In genomic region chr5:153358315-153358976, GRCh38 we compare ENCODE assay signal across 11 cellular contexts.
A peak's percentile ranks its signal among the peaks of the same experiment; 100 is the strongest.
DNase-seq lines count a peak whose midpoint lies in the region; ATAC-seq and TF ChIP-seq lines count a peak whose summit lies in the region.
"Had no signal": no experiment of that assay in that cellular context is flagged by ENCODE, and none has a peak within 500 bp of the region (broad histone marks: within the 10 kb centered on the region; RNA-seq: fewer than 3 reads in every experiment).

No MANE protein-coding gene starts in this region.

- H3K4me1 Mint-ChIP-seq in HFFc6 (ENCODE audit: low read depth): no peaks in the 10 kb centered on the region

- H4K20me1 ChIP-seq in GM23248 (ENCODE audit: insufficient read depth): no peaks in the 10 kb centered on the region

- H2AFZ ChIP-seq in GM23248: no peak overlapping the region

- peaks cover 9% of the 10 kb centered on the region for H3K27me3 Mint-ChIP-seq in HFFc6 (ENCODE audit: insufficient read depth)

- H3K27ac ChIP-seq in GM23248: no peak overlapping the region
- H3K27ac ChIP-seq in thoracic aorta: no peak overlapping the region
- H3K27ac ChIP-seq: C4-2B had no signal

- no peak overlapping the region for H3K4me3 Mint-ChIP-seq in HFFc6
- H3K4me3 Mint-ChIP-seq: activated CD4-positive, alpha-beta memory T cell treated with anti-CD3 and anti-CD28 coated beads, Interleukin-2, amount 10 ng/mL, durations not matched to agents 7 days and 5 days had no signal

- H3K4me1 ChIP-seq in GM23248 (ENCODE audit: insufficient read depth) (no peaks in the 10 kb centered on the region), thoracic aorta (ENCODE audit: control insufficient read depth in 1 of 2, low read depth in 2 of 2) (peaks cover 0 to 19% of the 10 kb centered on the region in 2 donors)

- H3F3A ChIP-seq in GM23248 (ENCODE audit: insufficient read depth): no peaks in the 10 kb centered on the region

- H3K9me3 ChIP-seq in GM23248 (ENCODE audit: low read depth) (no peaks in the 10 kb centered on the region), thoracic aorta (no peaks in the 10 kb centered on the region)

- WGBS in GM23248 (ENCODE audit: low coverage in 1 of 2, low lambda C conversion rate in 2 of 2, missing lambda C conversion rate in 2 of 2), 2 experiments: 19 to 24% methylated on average over 3 of the region's 3 CpGs

- TF ChIP-seq CTCF in thoracic aorta (IDR thresholded peaks at IDR 0.05) (no peak), HFFc6 (IDR thresholded peaks at IDR 0.05) (no peak)

- peaks cover 7 to 13% of the 10 kb centered on the region in 2 donors for H3K36me3 Mint-ChIP-seq in activated naive CD4-positive, alpha-beta T cell treated with anti-CD3 and anti-CD28 coated beads, Interleukin-2, amount 50 U/mL, for 72 hours
- no peaks in the 10 kb centered on the region for H3K36me3 Mint-ChIP-seq in HFFc6 (ENCODE audit: low read depth)

- DNase-seq in activated naive CD4-positive, alpha-beta T cell treated with anti-CD3 and anti-CD28 coated beads, Interleukin-2, amount 50 U/mL, for 72 hours (ENCODE audit: low spot score in 2 of 2): no peak
- DNase-seq in activated naive CD4-positive, alpha-beta T cell (lab: John Stamatoyannopoulos, UW): no peak
- DNase-seq in GM23248 (no peak), thoracic aorta (ENCODE audit: low spot score) (no peak), HFFc6 (no peak), NCI-H69 (lab: John Stamatoyannopoulos, UW) (no peak), hippocampal formation (lab: John Stamatoyannopoulos, UW) (no peak)
- DNase-seq: activated CD4-positive, alpha-beta memory T cell treated with anti-CD3 and anti-CD28 coated beads, Interleukin-2, amount 10 ng/mL, durations not matched to agents 7 days and 5 days had no signal

- no peak overlapping the region for H3K9ac ChIP-seq in GM23248

- in situ Hi-C loops in GM23248 (cut with MboI): no loop called here

- peak overlapping the region in 1 of 2 donors; percentile 18 for H3K27ac Mint-ChIP-seq in activated naive CD4-positive, alpha-beta T cell treated with anti-CD3 and anti-CD28 coated beads, Interleukin-2, amount 50 U/mL, for 72 hours
- H3K27ac Mint-ChIP-seq in HFFc6: no peak overlapping the region
- H3K27ac Mint-ChIP-seq: activated CD4-positive, alpha-beta memory T cell treated with anti-CD3 and anti-CD28 coated beads, Interleukin-2, amount 10 ng/mL, durations not matched to agents 7 days and 5 days had no signal

- H3K36me3 ChIP-seq in GM23248 (ENCODE audit: low read depth) (no peaks in the 10 kb centered on the region), thoracic aorta (no peaks in the 10 kb centered on the region)

- no peaks in the 10 kb centered on the region for H3K79me2 ChIP-seq in GM23248 (ENCODE audit: insufficient read depth)

- peak; percentile 56 to 78 for ATAC-seq in activated naive CD4-positive, alpha-beta T cell treated with anti-CD3 and anti-CD28 coated beads, Interleukin-2, amount 50 U/mL, for 72 hours
- peak; percentile 91 for ATAC-seq in HG03442 (IDR thresholded peaks at IDR 0.05; ENCODE audit: unreplicated experiment)
- ATAC-seq in thoracic aorta (ENCODE audit: insufficient number of reproducible peaks, low FRiP score, low read depth): no peak
- ATAC-seq: Panc1 had no signal

- H3K27me3 ChIP-seq in GM23248 (replicated peaks; ENCODE audit: insufficient read depth) (no peaks in the 10 kb centered on the region), thoracic aorta (replicated peaks; ENCODE audit: insufficient read depth) (no peaks in the 10 kb centered on the region)

- no peak overlapping the region for H3K4me2 ChIP-seq in GM23248 (ENCODE audit: unreplicated experiment)

- no peaks in the 10 kb centered on the region for H3K9me2 ChIP-seq in GM23248 (ENCODE audit: insufficient read depth)

- H3K4me3 ChIP-seq in GM23248 (0 out of 2 replicates have a peak overlapping the region, but pooled peaks have one; percentile 22), thoracic aorta (peak overlapping the region; percentile 43)

- peaks cover 13 to 28% of the 10 kb centered on the region in 2 donors for H3K9me3 Mint-ChIP-seq in activated naive CD4-positive, alpha-beta T cell treated with anti-CD3 and anti-CD28 coated beads, Interleukin-2, amount 50 U/mL, for 72 hours
- H3K9me3 Mint-ChIP-seq in HFFc6: no peaks in the 10 kb centered on the region
- H3K9me3 Mint-ChIP-seq: activated CD4-positive, alpha-beta memory T cell treated with anti-CD3 and anti-CD28 coated beads, Interleukin-2, amount 10 ng/mL, durations not matched to agents 7 days and 5 days had no signal
